Comparison of ENCODE assay signal across 17 cellular contexts in genomic region chr4:159045321-159045720, GRCh38.
"Had no signal": no experiment of that assay in that cellular context is flagged by ENCODE, and none has a peak within 500 bp of the region (broad histone marks: within the 10 kb centered on the region; RNA-seq: fewer than 3 reads in every experiment).

No MANE protein-coding gene starts in this region.

- H2AFZ ChIP-seq: hepatocyte had no signal

- H3K79me2 ChIP-seq: hepatocyte had no signal

- DNase-seq: activated CD4-positive, alpha-beta memory T cell treated with anti-CD3 and anti-CD28 coated beads for 36 hours; activated CD4-positive, alpha-beta T cell treated with anti-CD3 and anti-CD28 coated beads for 36 hours; activated CD8-positive, alpha-beta memory T cell treated with anti-CD3 and anti-CD28 coated beads, Interleukin-2, amount 10 ng/mL, durations not matched to agents 7 days and 5 days; activated naive CD4-positive, alpha-beta T cell treated with anti-CD3 and anti-CD28 coated beads, Interleukin-2, amount 10 ng/mL, durations not matched to agents 7 days and 5 days; activated T-cell treated with anti-CD3 and anti-CD28 coated beads, Interleukin-2, amount 50 U/mL, for 1 hour; adrenal gland; islet precursor cell; midbrain; ovary; stimulated activated naive CD8-positive, alpha-beta T cell treated with anti-CD3 and anti-CD28 coated beads, Interleukin-15, amount 100 ng/mL, for 72 hours; upper lobe of right lung; WERI-Rb-1 had no signal

- H3K36me3 ChIP-seq: adrenal gland, cardiac muscle cell, ovary, upper lobe of right lung, WERI-Rb-1 had no signal

- H3K27me3 ChIP-seq: cardiac muscle cell, ovary, upper lobe of right lung had no signal

- H3K4me3 ChIP-seq: adrenal gland, cardiac muscle cell, hepatocyte, ovary, upper lobe of right lung had no signal

- ATAC-seq: activated CD4-positive, alpha-beta T cell treated with anti-CD3 and anti-CD28 coated beads for 36 hours; activated CD8-positive, alpha-beta memory T cell treated with anti-CD3 and anti-CD28 coated beads, Interleukin-2, amount 10 ng/mL, durations not matched to agents 7 days and 5 days; esophagus mucosa; sciatic nerve; stimulated activated naive CD8-positive, alpha-beta T cell treated with anti-CD3 and anti-CD28 coated beads, Interleukin-15, amount 100 ng/mL, for 72 hours; upper lobe of right lung had no signal

- H3K9me3 ChIP-seq: adrenal gland, ovary, upper lobe of right lung had no signal

- H3K4me2 ChIP-seq: hepatocyte had no signal

- FAIRE-seq: endometrium had no signal

- H3K27ac ChIP-seq: adrenal gland, cardiac muscle cell, hepatocyte, ovary, upper lobe of right lung, WERI-Rb-1 had no signal
